In the genomic region with DNA sequence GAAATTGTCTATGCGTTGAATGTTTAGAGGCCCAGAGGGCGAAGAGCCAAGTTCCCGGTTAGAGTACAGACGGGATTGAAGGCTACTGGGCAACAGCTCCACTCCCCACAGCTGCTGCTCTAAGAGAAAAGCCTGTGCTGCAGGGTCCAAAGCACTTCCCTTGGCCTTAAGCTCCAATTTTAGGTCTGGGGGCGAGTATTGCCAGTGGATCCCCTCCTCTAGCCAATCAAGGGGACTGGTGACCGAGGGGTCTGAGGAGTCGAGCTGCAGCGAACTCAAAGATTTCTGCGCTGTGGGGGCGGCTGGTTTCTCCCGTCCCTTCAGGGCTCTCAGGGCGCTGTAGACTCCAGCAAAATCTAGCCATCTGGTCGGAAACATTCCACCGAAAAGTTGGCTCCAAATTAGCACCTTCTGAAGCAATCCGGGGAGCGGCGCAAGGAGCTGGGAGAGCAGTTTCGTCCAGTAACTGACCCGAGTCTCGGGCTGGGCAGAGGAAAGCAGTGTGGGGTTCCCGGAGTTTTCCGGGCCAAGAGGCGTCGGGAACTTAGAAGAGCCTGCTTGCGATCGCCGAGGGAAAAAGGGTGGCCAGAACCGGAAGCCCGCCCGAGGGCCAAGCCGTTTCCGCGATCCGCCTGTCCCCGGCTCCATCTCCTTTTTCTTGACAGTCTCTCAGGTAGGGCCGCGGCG, we compare ENCODE assay signal across 1 cellular context.
TF ChIP-seq lines count a peak whose summit lies in the region.

No MANE protein-coding gene starts in this region.

TF ChIP-seq in HCT116, 20 proteins besides CTCF, POLR2A, EP300 and RAD21 (continued from another document):
- TF ChIP-seq, protein P1, sequence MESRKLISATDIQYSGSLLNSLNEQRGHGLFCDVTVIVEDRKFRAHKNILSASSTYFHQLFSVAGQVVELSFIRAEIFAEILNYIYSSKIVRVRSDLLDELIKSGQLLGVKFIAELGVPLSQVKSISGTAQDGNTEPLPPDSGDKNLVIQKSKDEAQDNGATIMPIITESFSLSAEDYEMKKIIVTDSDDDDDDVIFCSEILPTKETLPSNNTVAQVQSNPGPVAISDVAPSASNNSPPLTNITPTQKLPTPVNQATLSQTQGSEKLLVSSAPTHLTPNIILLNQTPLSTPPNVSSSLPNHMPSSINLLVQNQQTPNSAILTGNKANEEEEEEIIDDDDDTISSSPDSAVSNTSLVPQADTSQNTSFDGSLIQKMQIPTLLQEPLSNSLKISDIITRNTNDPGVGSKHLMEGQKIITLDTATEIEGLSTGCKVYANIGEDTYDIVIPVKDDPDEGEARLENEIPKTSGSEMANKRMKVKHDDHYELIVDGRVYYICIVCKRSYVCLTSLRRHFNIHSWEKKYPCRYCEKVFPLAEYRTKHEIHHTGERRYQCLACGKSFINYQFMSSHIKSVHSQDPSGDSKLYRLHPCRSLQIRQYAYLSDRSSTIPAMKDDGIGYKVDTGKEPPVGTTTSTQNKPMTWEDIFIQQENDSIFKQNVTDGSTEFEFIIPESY (IDR thresholded peaks at IDR 0.05; ENCODE audit: extremely low read depth, insufficient replicate concordance, low read length): no peak
- TF ChIP-seq ZNF274 (IDR thresholded peaks at IDR 0.05; ENCODE audit: low read depth, low read length) (no peak), FOSL1 (IDR thresholded peaks at IDR 0.05; ENCODE audit: low read depth) (no peak), SRF (IDR thresholded peaks at IDR 0.05; ENCODE audit: low read depth) (no peak), EGR1 (IDR thresholded peaks at IDR 0.05; ENCODE audit: low read depth) (no peak), EZH2 (IDR thresholded peaks at IDR 0.05) (no peak), ZFX (IDR thresholded peaks at IDR 0.05) (no peak), ELF1 (IDR thresholded peaks at IDR 0.05; ENCODE audit: borderline replicate concordance, low read depth) (no peak), YY1 (IDR thresholded peaks at IDR 0.05; ENCODE audit: extremely low read depth, insufficient replicate concordance, low read depth, low read length) (no peak), POLR2AphosphoS5 (IDR thresholded peaks at IDR 0.05; ENCODE audit: low read depth, low read length) (no peak)
- TF ChIP-seq, protein P2, sequence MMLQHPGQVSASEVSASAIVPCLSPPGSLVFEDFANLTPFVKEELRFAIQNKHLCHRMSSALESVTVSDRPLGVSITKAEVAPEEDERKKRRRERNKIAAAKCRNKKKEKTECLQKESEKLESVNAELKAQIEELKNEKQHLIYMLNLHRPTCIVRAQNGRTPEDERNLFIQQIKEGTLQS (IDR thresholded peaks at IDR 0.05): no peak
- TF ChIP-seq, protein P3, sequence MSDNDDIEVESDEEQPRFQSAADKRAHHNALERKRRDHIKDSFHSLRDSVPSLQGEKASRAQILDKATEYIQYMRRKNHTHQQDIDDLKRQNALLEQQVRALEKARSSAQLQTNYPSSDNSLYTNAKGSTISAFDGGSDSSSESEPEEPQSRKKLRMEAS (IDR thresholded peaks at IDR 0.05): no peak
TF ChIP-seq in HCT116: peak in this region for 0.
